In genomic region chr9:137457406-137458193, GRCh38 we compare ENCODE assay signal across 8 cellular contexts. TPM values are rescaled to one million over a fixed set of nuclear protein-coding genes. Genes with fewer than 3 reads are reported as not detected.
DNase-seq lines count a peak whose midpoint lies in the region; ATAC-seq and TF ChIP-seq lines count a peak whose summit lies in the region.

No MANE protein-coding gene starts in this region.

- peaks cover 20% of the 10 kb centered on the region for H3K36me3 Mint-ChIP-seq in CD4-positive, alpha-beta T cell (ENCODE audit: low read depth)

- H3K4me3 ChIP-seq in SK-N-MC (peak overlapping the region; percentile 86), epithelial cell of esophagus (ENCODE audit: low read length) (peak overlapping the region; percentile 61), neuron (ENCODE audit: low read length) (peak overlapping the region; percentile 73)

- CTCF ChIA-PET in CD4-positive, alpha-beta T cell (lab: Charles Lee): no interaction called here

- H3K4me1 ChIP-seq in neuron (ENCODE audit: insufficient read depth, low read length): peaks cover 14% of the 10 kb centered on the region

- H3K27ac ChIP-seq in CD4-positive, alpha-beta T cell (ENCODE audit: low read depth, low read length): no peak overlapping the region
- H3K27ac ChIP-seq in SK-N-MC: no peak overlapping the region

- peak overlapping the region; percentile 27 for H3K27ac Mint-ChIP-seq in CD4-positive, alpha-beta T cell

- H3K9me3 ChIP-seq in CD4-positive, alpha-beta T cell (ENCODE audit: control insufficient read depth, low read length): no peaks in the 10 kb centered on the region
- H3K9me3 ChIP-seq in SK-N-MC (ENCODE audit: low read depth, low read length) (no peaks in the 10 kb centered on the region), neuron (ENCODE audit: low read length) (no peaks in the 10 kb centered on the region)

- POLR2A ChIA-PET in CD4-positive, alpha-beta T cell (lab: Charles Lee): no interaction called here

- H3K36me3 ChIP-seq in SK-N-MC (ENCODE audit: insufficient read depth, low read length) (no peaks in the 10 kb centered on the region; the same call in 1 of the 2 replicates), neuron (ENCODE audit: insufficient read depth, low read length) (peaks cover 37% of the 10 kb centered on the region)

- TF ChIP-seq CTCF in CD4-positive, alpha-beta T cell (IDR thresholded peaks at IDR 0.05): no peak
- no peak for TF ChIP-seq CTCF in epithelial cell of esophagus (IDR thresholded peaks at IDR 0.05; ENCODE audit: insufficient read depth, low read depth, low read length, missing control alignments)

- DNase-seq in CD4-positive, alpha-beta T cell: no peak
- no peak for DNase-seq in SK-N-MC (ENCODE audit: low read depth, low spot score)
- DNase-seq in epithelial cell of esophagus (ENCODE audit: low read depth): no peak
- no peak for DNase-seq in putamen (ENCODE audit: low spot score)
- no peak for DNase-seq in NCI-H82 (lab: John Stamatoyannopoulos, UW)

- peaks cover 47% of the 10 kb centered on the region for H3K4me1 Mint-ChIP-seq in CD4-positive, alpha-beta T cell (ENCODE audit: low read depth)

- H3K4me3 Mint-ChIP-seq in CD4-positive, alpha-beta T cell: peak overlapping the region; percentile 71

- no peaks in the 10 kb centered on the region for H3K27me3 Mint-ChIP-seq in CD4-positive, alpha-beta T cell

- no peaks in the 10 kb centered on the region for H3K27me3 ChIP-seq in CD4-positive, alpha-beta T cell (ENCODE audit: control insufficient read depth, insufficient read depth, low read length)
- no peaks in the 10 kb centered on the region for H3K27me3 ChIP-seq in neuron (ENCODE audit: insufficient read depth, low read length)

- no peaks in the 10 kb centered on the region for H3K9me3 Mint-ChIP-seq in CD4-positive, alpha-beta T cell

- intact Hi-C loops in CD4-positive, alpha-beta T cell (cut with DNase I, micrococcal nuclease): loop anchor here in 1 of 2 experiments (2.0 to 10.0 kb wide), 3 partner anchors 35 to 663 kb away; partner anchors contain the start of genes ARRDC1, CCDC183, EXD3 and NOXA1

- no peak for ATAC-seq in CD4-positive, alpha-beta T cell (ENCODE audit: poor library complexity)
- no peak for ATAC-seq in HG02870 (IDR thresholded peaks at IDR 0.05; ENCODE audit: unreplicated experiment)
- no peak for ATAC-seq in HG03354 (IDR thresholded peaks at IDR 0.05; ENCODE audit: poor library complexity, severe bottlenecking, unreplicated experiment)

- no peak overlapping the region for H3K9ac ChIP-seq in SK-N-MC (ENCODE audit: insufficient read length)

- H2AFZ ChIP-seq in neuron (ENCODE audit: low read depth, low read length): no peak overlapping the region

RNA-seq across cellular contexts. Expression of gene NSMF, which starts 1.5 kb away (rescaled TPM):
- 100 to 1,000 TPM; 104 to 109 TPM for total RNA-seq in CD4-positive, alpha-beta T cell

RNA-seq across cellular contexts. Expression of gene ENTPD8, which starts 16.4 kb away (rescaled TPM):
- not detected for total RNA-seq in CD4-positive, alpha-beta T cell

RNA-seq across cellular contexts. Expression of gene NOXA1, which starts 34.4 kb away (rescaled TPM):
- 1 to 10 TPM; 6.7 to 7.7 TPM for total RNA-seq in CD4-positive, alpha-beta T cell

RNA-seq across cellular contexts. Expression of gene EXD3, which starts 34.6 kb away (rescaled TPM):
- 10 to 100 TPM; 14.9 to 16.9 TPM for total RNA-seq in CD4-positive, alpha-beta T cell
